21 cellular contexts compared by ENCODE assay signal in the genomic region with DNA sequence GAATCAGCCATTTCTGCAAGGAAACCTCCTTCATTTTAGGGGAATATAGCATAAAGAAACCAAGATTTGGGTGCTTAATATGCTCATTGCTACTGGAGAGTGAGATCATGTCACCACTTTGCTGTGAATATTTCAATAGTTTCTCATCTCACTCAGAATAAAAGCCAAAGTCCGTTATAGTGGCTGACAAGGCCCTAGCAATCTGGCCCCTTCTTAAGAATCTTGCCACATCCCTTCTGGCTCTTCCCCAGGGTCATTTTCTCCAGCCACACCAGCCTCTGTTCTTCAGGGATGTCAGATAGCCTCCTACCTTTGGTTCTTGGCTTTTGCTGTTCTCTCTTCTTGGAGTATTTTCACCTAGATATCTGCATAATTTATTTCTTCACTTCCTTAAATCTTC. TPM values are rescaled to one million over a fixed set of nuclear protein-coding genes. Genes with fewer than 3 reads are reported as not detected.
A peak's percentile ranks its signal among the peaks of the same experiment; 100 is the strongest.
DNase-seq lines count a peak whose midpoint lies in the region; ATAC-seq and TF ChIP-seq lines count a peak whose summit lies in the region.
"Had no signal": no experiment of that assay in that cellular context is flagged by ENCODE, and none has a peak within 500 bp of the region (broad histone marks: within the 10 kb centered on the region; RNA-seq: fewer than 3 reads in every experiment).

No MANE protein-coding gene starts in this region.

- no peak overlapping the region for H2AFZ ChIP-seq in osteoblast (ENCODE audit: low read length)

- WGBS in heart left ventricle, 4 donors: 10 to 42% (median 27%) methylated on average over 1 of the region's 1 CpG
- 73% methylated on average over 1 of the region's 1 CpG for WGBS in suprapubic skin

- H3K79me2 ChIP-seq in osteoblast (ENCODE audit: insufficient read depth, low read length): no peaks in the 10 kb centered on the region

- no peaks in the 10 kb centered on the region for H3K9me3 Mint-ChIP-seq in brain

- H3K4me1 Mint-ChIP-seq in brain: peaks cover 60% of the 10 kb centered on the region
- H3K4me1 Mint-ChIP-seq: CD4-positive, CD25-positive, alpha-beta regulatory T cell had no signal

- H3K36me3 Mint-ChIP-seq in brain: no peaks in the 10 kb centered on the region
- H3K36me3 Mint-ChIP-seq: CD4-positive, CD25-positive, alpha-beta regulatory T cell had no signal

- H3K27me3 Mint-ChIP-seq in brain: no peaks in the 10 kb centered on the region
- H3K27me3 Mint-ChIP-seq: CD4-positive, CD25-positive, alpha-beta regulatory T cell had no signal

- peaks cover 0 to 78% (median 45%) of the 10 kb centered on the region in 12 donors for H3K4me1 ChIP-seq in heart left ventricle
- H3K4me1 ChIP-seq in osteoblast (ENCODE audit: insufficient read depth, low read length): peaks cover 18% of the 10 kb centered on the region
- peaks cover 25% of the 10 kb centered on the region for H3K4me1 ChIP-seq in suprapubic skin
- H3K4me1 ChIP-seq: BE2C had no signal

- TF ChIP-seq CTCF in heart left ventricle (IDR thresholded peaks at IDR 0.05) (no peak), brain (conservative IDR thresholded peaks at IDR 0.05) (no peak), osteoblast (IDR thresholded peaks at IDR 0.05; ENCODE audit: extremely low read depth, low read depth, low read length) (no peak), suprapubic skin (IDR thresholded peaks at IDR 0.05) (no peak)

- TF ChIP-seq POLR2A in heart left ventricle (IDR thresholded peaks at IDR 0.05) (no peak), suprapubic skin (IDR thresholded peaks at IDR 0.05) (no peak)

- DNase-seq in heart left ventricle (no peak), left ventricle myocardium superior (no peak), osteoblast (ENCODE audit: insufficient read length, low spot score, missing footprints) (no peak), suprapubic skin (ENCODE audit: low spot score in 2 of 2) (no peak)
- DNase-seq in stimulated activated CD4-positive, alpha-beta T cell treated with anti-CD3 and anti-CD28 coated beads, Interleukin-2, amount 100 ng/mL, for 24 hours: no peak
- DNase-seq: 8988T; BE2C; CD4-positive, CD25-positive, alpha-beta regulatory T cell; COR-L47; DMS 273 treated with DMSO at 0.1 percent for 48 hours; KBM-7; NCI-H1105 treated with DMSO at 0.1 percent for 48 hours; NCI-H1694 treated with DMSO at 0.1 percent for 48 hours; NCI-H748 treated with DMSO at 0.1 percent for 48 hours; NK-92 treated with Interleukin-12 subunit alpha and Interleukin-12 subunit beta, amount 100 ng/mL, for 24 hours; SHP77 had no signal

- H3K27ac ChIP-seq in heart left ventricle: peak overlapping the region; percentile 10 to 82 (median 60)
- peak overlapping the region; percentile 60 for H3K27ac ChIP-seq in osteoblast (ENCODE audit: low read depth, low read length)
- H3K27ac ChIP-seq in suprapubic skin: peak overlapping the region; percentile 79

- no peak for TF ChIP-seq EP300 in suprapubic skin (IDR thresholded peaks at IDR 0.05)

- no peak overlapping the region for H3K4me3 ChIP-seq in heart left ventricle
- H3K4me3 ChIP-seq in osteoblast (ENCODE audit: insufficient read depth, low read length): no peak overlapping the region
- no peak overlapping the region for H3K4me3 ChIP-seq in suprapubic skin
- H3K4me3 ChIP-seq: HAP-1 had no signal

- H3K4me2 ChIP-seq in osteoblast (ENCODE audit: insufficient read depth, low read length): no peak overlapping the region

- H3K27me3 ChIP-seq in heart left ventricle: no peaks in the 10 kb centered on the region
- H3K27me3 ChIP-seq in osteoblast (ENCODE audit: insufficient read depth, low read length): no peaks in the 10 kb centered on the region
- no peaks in the 10 kb centered on the region for H3K27me3 ChIP-seq in suprapubic skin
- H3K27me3 ChIP-seq: BE2C had no signal

- intact Hi-C loops in heart left ventricle (cut with DNase I) (no loop called here), left ventricle myocardium superior (cut with micrococcal nuclease) (no loop called here)

- ATAC-seq in heart left ventricle (no peak), left ventricle myocardium superior (no peak), HG03196 (IDR thresholded peaks at IDR 0.05; ENCODE audit: unreplicated experiment) (no peak), HG02981 (IDR thresholded peaks at IDR 0.05; ENCODE audit: unreplicated experiment) (no peak)

- peak overlapping the region in 3 of 5 experiments; percentile 39 to 86 (median 80) for H3K27ac Mint-ChIP-seq in brain
- H3K27ac Mint-ChIP-seq: CD4-positive, CD25-positive, alpha-beta regulatory T cell had no signal

- no peaks in the 10 kb centered on the region for H4K20me1 ChIP-seq in osteoblast (ENCODE audit: insufficient read depth, low read length)

- H3K36me3 ChIP-seq in heart left ventricle (no peaks in the 10 kb centered on the region), osteoblast (ENCODE audit: insufficient read depth, low read length) (no peaks in the 10 kb centered on the region), suprapubic skin (no peaks in the 10 kb centered on the region)
- H3K36me3 ChIP-seq: BE2C, HAP-1 had no signal

- H3K9me3 ChIP-seq in heart left ventricle (no peaks in the 10 kb centered on the region), osteoblast (ENCODE audit: low read depth, low read length) (no peaks in the 10 kb centered on the region), suprapubic skin (no peaks in the 10 kb centered on the region)
- H3K9me3 ChIP-seq: BE2C, HAP-1 had no signal

- H3K4me3 Mint-ChIP-seq in brain: no peak overlapping the region
- H3K4me3 Mint-ChIP-seq: CD4-positive, CD25-positive, alpha-beta regulatory T cell had no signal

RNA-seq across cellular contexts. Expression of a gene that starts 24.8 kb away (rescaled TPM):
- total RNA-seq in heart left ventricle: 100 to 1,000 TPM; 325 to 522 (median 368) TPM
- 100 to 1,000 TPM; 130 to 210 TPM for polyA plus RNA-seq in heart left ventricle
- total RNA-seq in left ventricle myocardium superior: 436 TPM
- 1.6 TPM for polyA plus RNA-seq in brain (ENCODE audit: insufficient read depth, low read depth, low replicate concordance)
- total RNA-seq in osteoblast: 0.29 and 0.36 TPM in 2 replicates
- total RNA-seq in suprapubic skin: 10 to 100 TPM in 3 of 4 donors, 1 to 10 TPM in 1; 3.1 to 16.7 (median 12.2) TPM
- total RNA-seq: CD4-positive, CD25-positive, alpha-beta regulatory T cell; NCI-H460 had no signal
- polyA plus RNA-seq: CD4-positive, CD25-positive, alpha-beta regulatory T cell had no signal

Comparison
In these comparisons a context has a peak if more than half of its experiments do, and no peak if none do; other contexts are left out.
1. RNA of a gene that starts 24.8 kb away (total RNA-seq): 436 TPM in left ventricle myocardium superior (single experiment) and 325 to 522 TPM in heart left ventricle; 3.1 to 16.7 TPM in suprapubic skin and 0.29 to 0.36 TPM in osteoblast; every median in the first group is over 10 times any median in the second.
2. Peak in every context shown above with its lines, with median percentiles within 50 percentile points of each other: H3K27ac ChIP-seq.